Comparison of ENCODE assay signal across 8 cellular contexts in genomic region chr20:45044084-45044573, GRCh38. TPM values are rescaled to one million over a fixed set of nuclear protein-coding genes. Genes with fewer than 3 reads are reported as not detected.
DNase-seq lines count a peak whose midpoint lies in the region; ATAC-seq and TF ChIP-seq lines count a peak whose summit lies in the region.

No MANE protein-coding gene starts in this region.

- intact Hi-C loops in lower lobe of right lung (cut with DNase I) (no loop called here), upper lobe of right lung (cut with DNase I) (loop anchor here (10.0 kb wide), 1 partner anchor 51 kb away; no protein-coding TSS in a partner anchor)

- H3K4me3 ChIP-seq in GM12865 (ENCODE audit: low read depth, low read length) (no peak overlapping the region), lower lobe of right lung (no peak overlapping the region), upper lobe of right lung (no peak overlapping the region)

- peaks cover 4% of the 10 kb centered on the region for H3K4me1 ChIP-seq in lower lobe of right lung
- H3K4me1 ChIP-seq in upper lobe of right lung, result peaks cover 10% of the 10 kb centered on the region

- H3K27ac ChIP-seq in lower lobe of right lung (no peak overlapping the region), upper lobe of right lung (no peak overlapping the region)

- H3K27me3 ChIP-seq in lower lobe of right lung (ENCODE audit: low read depth), result no peaks in the 10 kb centered on the region
- no peaks in the 10 kb centered on the region for H3K27me3 ChIP-seq in upper lobe of right lung

- TF ChIP-seq CTCF in GM12865 (IDR thresholded peaks at IDR 0.05; ENCODE audit: insufficient read depth, low read depth, low read length, missing control alignments), result peak; percentile 77
- peak; percentile 82 for TF ChIP-seq CTCF in lower lobe of right lung (IDR thresholded peaks at IDR 0.05)
- TF ChIP-seq CTCF in upper lobe of right lung (IDR thresholded peaks at IDR 0.05), result peak; percentile 86

- H3K36me3 ChIP-seq in lower lobe of right lung, result peaks cover 18% of the 10 kb centered on the region
- no peaks in the 10 kb centered on the region for H3K36me3 ChIP-seq in upper lobe of right lung

- peak; percentile 90 for DNase-seq in Ammon's horn (ENCODE audit: low spot score)
- peak; percentile 77 for DNase-seq in GM12865 (ENCODE audit: low read depth)
- DNase-seq in NCI-H146 treated with DMSO at 0.1 percent for 48 hours (lab: John Stamatoyannopoulos, UW; ENCODE audit: unreplicated experiment), result peak; percentile 63
- DNase-seq in T-helper 1 cell, result peak in 4 of 5 donors; percentile 5 to 70 (median 32)
- peak; percentile 46 to 86 for DNase-seq in dermis microvascular lymphatic vessel endothelial cell (ENCODE audit: low read depth in 2 of 2)
- DNase-seq in lower lobe of right lung, result no peak
- no peak for DNase-seq in upper lobe of right lung
- no peak for DNase-seq in ecto neural progenitor cell (ENCODE audit: low spot score)

- H3K9me3 ChIP-seq in lower lobe of right lung (no peaks in the 10 kb centered on the region), upper lobe of right lung (no peaks in the 10 kb centered on the region)

- ATAC-seq in lower lobe of right lung (peak; percentile 80 to 82), upper lobe of right lung (peak; percentile 92)

RNA-seq across cellular contexts. Expression of gene KCNS1, which starts 56.8 kb away (rescaled TPM):
- total RNA-seq in dermis microvascular lymphatic vessel endothelial cell, result under 0.01 and 0.25 TPM in 2 replicates
- 3.5 TPM for total RNA-seq in lower lobe of right lung
- 1.6 TPM for total RNA-seq in upper lobe of right lung

Comparison
In these comparisons a context has a peak if more than half of its experiments do, and no peak if none do; other contexts are left out.
1. DNase-seq: peak in Ammon's horn (single experiment), GM12865 (single experiment), NCI-H146 treated with DMSO at 0.1 percent for 48 hours (single experiment), T-helper 1 cell (4 of 5) and dermis microvascular lymphatic vessel endothelial cell (2 of 2); none in lower lobe of right lung (single experiment), upper lobe of right lung (single experiment) and ecto neural progenitor cell (single experiment).
2. Peak in every context shown above with its lines, with median percentiles within 50 percentile points of each other: CTCF ChIP-seq.